Comparison of ENCODE assay signal across 9 cellular contexts in the genomic region with DNA sequence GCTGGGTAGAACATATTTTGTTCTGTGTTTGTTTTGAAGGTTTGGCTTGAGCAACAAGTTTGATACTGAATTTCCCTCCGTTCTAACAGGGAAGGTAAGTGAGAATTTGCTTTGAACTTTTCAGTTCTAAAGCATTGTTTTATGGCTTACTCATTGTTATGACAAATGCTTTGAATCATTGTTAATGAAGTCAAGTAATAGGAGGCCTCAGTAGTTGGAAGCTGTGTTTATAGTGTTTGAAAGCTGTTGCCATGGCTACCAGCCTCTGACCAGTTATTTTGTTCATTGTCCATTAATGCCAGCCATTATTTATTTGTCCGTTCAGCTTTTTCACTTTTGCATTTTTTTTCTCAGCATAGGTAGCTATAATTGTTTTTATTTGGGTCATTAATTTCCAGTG. TPM values are rescaled to one million over a fixed set of nuclear protein-coding genes. Genes with fewer than 3 reads are reported as not detected.
DNase-seq lines count a peak whose midpoint lies in the region; ATAC-seq and TF ChIP-seq lines count a peak whose summit lies in the region.
"Had no signal": no experiment of that assay in that cellular context is flagged by ENCODE, and none has a peak within 500 bp of the region (broad histone marks: within the 10 kb centered on the region; RNA-seq: fewer than 3 reads in every experiment).

No MANE protein-coding gene starts in this region.

- H3K9me3 Mint-ChIP-seq in endothelial cell (ENCODE audit: unreplicated experiment), result no peaks in the 10 kb centered on the region
- H3K9me3 Mint-ChIP-seq in neural progenitor cell, result peaks cover 8% of the 10 kb centered on the region
- H3K9me3 Mint-ChIP-seq in activated T-cell treated with anti-CD3 and anti-CD28 coated beads, Interleukin-2, amount 50 U/mL, for 24 hours, result peaks cover 3% of the 10 kb centered on the region

- DNase-seq in Caki2 (ENCODE audit: low read depth), result peak; percentile 72
- peak; percentile 71 for DNase-seq in NCI-H226
- DNase-seq in endothelial cell (ENCODE audit: low spot score), result no peak
- DNase-seq in neural progenitor cell (ENCODE audit: low spot score), result peak; percentile 39
- no peak for DNase-seq in COLO668 (lab: John Stamatoyannopoulos, UW; ENCODE audit: unreplicated experiment)
- no peak for DNase-seq in esophagus squamous epithelium (lab: John Stamatoyannopoulos, UW)
- no peak for DNase-seq in activated T-cell treated with anti-CD3 and anti-CD28 coated beads, Interleukin-2, amount 50 U/mL, for 24 hours

- in situ Hi-C loops in Caki2 (cut with HindIII; ENCODE audit: low pct_unique_long_range_greater_than_20kb, low sequenced_read_pairs), result no loop called here

- H2AFZ ChIP-seq in neural progenitor cell (replicated peaks), result no peak overlapping the region

- H4K20me1 ChIP-seq in neural progenitor cell (ENCODE audit: low read depth), result no peaks in the 10 kb centered on the region

- H3K79me2 ChIP-seq in neural progenitor cell (ENCODE audit: low read depth), result peaks cover 6% of the 10 kb centered on the region

- H3F3A ChIP-seq in neural progenitor cell (ENCODE audit: low read depth), result no peaks in the 10 kb centered on the region

- no peaks in the 10 kb centered on the region for H3K9me3 ChIP-seq in neural progenitor cell (ENCODE audit: low read depth)
- no peaks in the 10 kb centered on the region for H3K9me3 ChIP-seq in esophagus squamous epithelium

- H3K4me3 Mint-ChIP-seq in endothelial cell (ENCODE audit: unreplicated experiment), result no peak overlapping the region
- H3K4me3 Mint-ChIP-seq in neural progenitor cell, result no peak overlapping the region
- H3K4me3 Mint-ChIP-seq in activated T-cell treated with anti-CD3 and anti-CD28 coated beads, Interleukin-2, amount 50 U/mL, for 24 hours, result no peak overlapping the region

- TF ChIP-seq POLR2A in esophagus squamous epithelium (IDR thresholded peaks at IDR 0.05), result no peak

- H3K9ac ChIP-seq in neural progenitor cell, result no peak overlapping the region

- H3K4me2 ChIP-seq in neural progenitor cell, result no peak overlapping the region

- no peak overlapping the region for H3K4me3 ChIP-seq in neural progenitor cell
- H3K4me3 ChIP-seq in esophagus squamous epithelium, result no peak overlapping the region

- 10 to 29% methylated on average over 2 of the region's 2 CpGs for WGBS in esophagus squamous epithelium, 2 donors

- no peaks in the 10 kb centered on the region for H3K36me3 Mint-ChIP-seq in endothelial cell (ENCODE audit: low read depth, unreplicated experiment)
- peaks cover 2% of the 10 kb centered on the region for H3K36me3 Mint-ChIP-seq in neural progenitor cell
- peaks cover 19% of the 10 kb centered on the region for H3K36me3 Mint-ChIP-seq in activated T-cell treated with anti-CD3 and anti-CD28 coated beads, Interleukin-2, amount 50 U/mL, for 24 hours (ENCODE audit: low read depth)

- H3K36me3 ChIP-seq in neural progenitor cell, result no peaks in the 10 kb centered on the region
- H3K36me3 ChIP-seq in esophagus squamous epithelium, result no peaks in the 10 kb centered on the region

- H3K27ac ChIP-seq in neural progenitor cell, result no peak overlapping the region
- H3K27ac ChIP-seq in esophagus squamous epithelium, result no peak overlapping the region
- H3K27ac ChIP-seq: VCaP had no signal

- peak overlapping the region; percentile 36 for H3K27ac Mint-ChIP-seq in endothelial cell (ENCODE audit: unreplicated experiment)
- peak overlapping the region; percentile 33 for H3K27ac Mint-ChIP-seq in neural progenitor cell
- no peak overlapping the region for H3K27ac Mint-ChIP-seq in activated T-cell treated with anti-CD3 and anti-CD28 coated beads, Interleukin-2, amount 50 U/mL, for 24 hours

- H3K27me3 ChIP-seq in neural progenitor cell (no peaks in the 10 kb centered on the region), esophagus squamous epithelium (no peaks in the 10 kb centered on the region)

- H3K4me1 ChIP-seq in neural progenitor cell, result peaks cover 3% of the 10 kb centered on the region
- H3K4me1 ChIP-seq in esophagus squamous epithelium, result peaks cover 0 to 8% (median 0%) of the 10 kb centered on the region in 3 donors

- no peaks in the 10 kb centered on the region for H3K27me3 Mint-ChIP-seq in endothelial cell (ENCODE audit: unreplicated experiment)
- no peaks in the 10 kb centered on the region for H3K27me3 Mint-ChIP-seq in neural progenitor cell (ENCODE audit: insufficient read depth, low read depth)
- H3K27me3 Mint-ChIP-seq in activated T-cell treated with anti-CD3 and anti-CD28 coated beads, Interleukin-2, amount 50 U/mL, for 24 hours, result peaks cover 29% of the 10 kb centered on the region

- TF ChIP-seq CTCF in endothelial cell (IDR thresholded peaks at IDR 0.05; ENCODE audit: unreplicated experiment), result no peak
- TF ChIP-seq CTCF in neural progenitor cell (IDR thresholded peaks at IDR 0.05), result no peak
- TF ChIP-seq CTCF in esophagus squamous epithelium (IDR thresholded peaks at IDR 0.05), result no peak

- intact Hi-C loops in esophagus squamous epithelium (cut with DNase I), result no loop called here

- no peak for ATAC-seq in HG03097 (IDR thresholded peaks at IDR 0.05; ENCODE audit: low FRiP score, unreplicated experiment)

- no peaks in the 10 kb centered on the region for H3K4me1 Mint-ChIP-seq in endothelial cell (ENCODE audit: unreplicated experiment)
- H3K4me1 Mint-ChIP-seq in neural progenitor cell, result peaks cover 11% of the 10 kb centered on the region
- H3K4me1 Mint-ChIP-seq in activated T-cell treated with anti-CD3 and anti-CD28 coated beads, Interleukin-2, amount 50 U/mL, for 24 hours (ENCODE audit: low read depth), result peaks cover 42% of the 10 kb centered on the region

RNA-seq across cellular contexts. Expression of gene CHIC1, which starts 14.4 kb away (rescaled TPM):
- total RNA-seq in Caki2 (2014; rRNA removed; shearing (Covaris generic); ENCODE audit: low replicate concordance), result 2.7 and 3.2 TPM in 2 replicates
- total RNA-seq in endothelial cell (ENCODE audit: unreplicated experiment) (7.4 TPM), neural progenitor cell (ENCODE audit: low replicate concordance) (9.8 and 17.8 TPM in 2 replicates), esophagus squamous epithelium (1 to 10 TPM; 1.0 to 5.7 (median 2.4) TPM)

Comparison
In these comparisons a context has a peak if more than half of its experiments do, and no peak if none do; other contexts are left out.
1. DNase-seq: peak in Caki2 (single experiment), NCI-H226 (single experiment) and neural progenitor cell (single experiment); none in endothelial cell (single experiment), COLO668 (single experiment), esophagus squamous epithelium (single experiment) and activated T-cell treated with anti-CD3 and anti-CD28 coated beads, Interleukin-2, amount 50 U/mL, for 24 hours (single experiment).